Comparison of ENCODE assay signal across 19 cellular contexts in genomic region chr7:128059143-128059975, GRCh38. TPM values are rescaled to one million over a fixed set of nuclear protein-coding genes. Genes with fewer than 3 reads are reported as not detected.
DNase-seq lines count a peak whose midpoint lies in the region; ATAC-seq, FAIRE-seq and TF ChIP-seq lines count a peak whose summit lies in the region.
"Had no signal": no experiment of that assay in that cellular context is flagged by ENCODE, and none has a peak within 500 bp of the region (broad histone marks: within the 10 kb centered on the region; RNA-seq: fewer than 3 reads in every experiment).

No MANE protein-coding gene starts in this region.

- H3K4me3 Mint-ChIP-seq in CD4-positive, alpha-beta memory T cell: peak overlapping the region in 7 of 8 donors; percentile 28 to 84 (median 59)
- H3K4me3 Mint-ChIP-seq in activated CD8-positive, alpha-beta T cell treated with anti-CD3 and anti-CD28 coated beads, Interleukin-2, amount 10 ng/mL, durations not matched to agents 7 days and 5 days: peak overlapping the region; percentile 49
- H3K4me3 Mint-ChIP-seq in endothelial cell (ENCODE audit: unreplicated experiment): no peak overlapping the region
- H3K4me3 Mint-ChIP-seq: B cell, mesothelial cell of epicardium had no signal

- DNase-seq in AG10803 (ENCODE audit: low read depth) (peak; percentile 43), endothelial cell (ENCODE audit: low spot score) (no peak), D721Med (ENCODE audit: insufficient read length, low spot score) (no peak), breast epithelium (ENCODE audit: low spot score in 2 of 2) (no peak)
- peak in 4 of 5 donors; percentile 49 to 52 (median 50) for DNase-seq in CD4-positive, alpha-beta memory T cell
- peak; percentile 58 for DNase-seq in activated CD8-positive, alpha-beta T cell treated with anti-CD3 and anti-CD28 coated beads, Interleukin-2, amount 10 ng/mL, durations not matched to agents 7 days and 5 days
- DNase-seq: dermis blood vessel endothelial cell; HCEC 1CT; heart right ventricle; IMR-90; kidney; NCI-H1105 treated with DMSO at 0.1 percent for 48 hours; NCI-H2227 treated with DMSO at 0.1 percent for 48 hours; SJCRH30; stimulated activated CD4-positive, alpha-beta T cell treated with anti-CD3 and anti-CD28 coated beads, Interleukin-4, amount 100 ng/mL, for 4 hours had no signal

- POLR2A ChIA-PET in CD4-positive, alpha-beta memory T cell (lab: Charles Lee; ENCODE audit: partially characterized antibody): interaction anchor here (0.7 to 1.6 kb wide), 4 partner anchors 11 to 76 kb away, joined by 3 to 7 read pairs (median 4); no protein-coding TSS in a partner anchor
- POLR2A ChIA-PET in activated CD8-positive, alpha-beta T cell treated with anti-CD3 and anti-CD28 coated beads, Interleukin-2, amount 10 ng/mL, durations not matched to agents 7 days and 5 days (lab: Charles Lee): interaction anchor here (1.0 kb wide), 1 partner anchor 667 kb away, joined by 4 read pairs; the partner anchor contains the start of gene ZNF800

- H3K27me3 Mint-ChIP-seq in CD4-positive, alpha-beta memory T cell: no peaks in the 10 kb centered on the region
- no peaks in the 10 kb centered on the region for H3K27me3 Mint-ChIP-seq in activated CD8-positive, alpha-beta T cell treated with anti-CD3 and anti-CD28 coated beads, Interleukin-2, amount 10 ng/mL, durations not matched to agents 7 days and 5 days (ENCODE audit: low read depth)
- H3K27me3 Mint-ChIP-seq in endothelial cell (ENCODE audit: unreplicated experiment): peaks cover 18% of the 10 kb centered on the region
- H3K27me3 Mint-ChIP-seq: B cell had no signal

- H3K27me3 ChIP-seq in CD4-positive, alpha-beta memory T cell (ENCODE audit: insufficient read depth, low read length): no peaks in the 10 kb centered on the region
- H3K27me3 ChIP-seq in breast epithelium: no peaks in the 10 kb centered on the region
- H3K27me3 ChIP-seq: esophagus muscularis mucosa, heart right ventricle, SJCRH30 had no signal

- peaks cover 38% of the 10 kb centered on the region for H3K4me1 ChIP-seq in CD4-positive, alpha-beta memory T cell (ENCODE audit: insufficient read depth, low read length)
- no peaks in the 10 kb centered on the region for H3K4me1 ChIP-seq in breast epithelium
- H3K4me1 ChIP-seq: SJCRH30 had no signal

- H3K36me3 Mint-ChIP-seq in CD4-positive, alpha-beta memory T cell: peaks cover 3 to 5% of the 10 kb centered on the region in 2 donors
- peaks cover 11% of the 10 kb centered on the region for H3K36me3 Mint-ChIP-seq in activated CD8-positive, alpha-beta T cell treated with anti-CD3 and anti-CD28 coated beads, Interleukin-2, amount 10 ng/mL, durations not matched to agents 7 days and 5 days (ENCODE audit: low read depth)
- H3K36me3 Mint-ChIP-seq in endothelial cell (ENCODE audit: low read depth, unreplicated experiment): peaks cover 20% of the 10 kb centered on the region
- H3K36me3 Mint-ChIP-seq: mesothelial cell of epicardium had no signal

- H3K9me3 ChIP-seq in CD4-positive, alpha-beta memory T cell (ENCODE audit: control insufficient read depth in 1 of 2, low read length in 2 of 2): no peaks in the 10 kb centered on the region
- H3K9me3 ChIP-seq in breast epithelium: no peaks in the 10 kb centered on the region
- H3K9me3 ChIP-seq: esophagus muscularis mucosa, heart right ventricle, SJCRH30 had no signal

- no peaks in the 10 kb centered on the region for H3K36me3 ChIP-seq in CD4-positive, alpha-beta memory T cell (ENCODE audit: insufficient read depth, low read length)
- H3K36me3 ChIP-seq in breast epithelium: no peaks in the 10 kb centered on the region
- H3K36me3 ChIP-seq: SJCRH30 had no signal

- TF ChIP-seq CTCF in AG10803 (conservative IDR thresholded peaks at IDR 0.05; ENCODE audit: low read length) (no peak), endothelial cell (IDR thresholded peaks at IDR 0.05; ENCODE audit: unreplicated experiment) (no peak), D721Med (IDR thresholded peaks at IDR 0.05; ENCODE audit: insufficient read depth, missing control alignments) (no peak), breast epithelium (IDR thresholded peaks at IDR 0.05) (no peak)

- peaks cover 37 to 65% (median 46%) of the 10 kb centered on the region in 4 donors for H3K4me1 Mint-ChIP-seq in CD4-positive, alpha-beta memory T cell
- H3K4me1 Mint-ChIP-seq in activated CD8-positive, alpha-beta T cell treated with anti-CD3 and anti-CD28 coated beads, Interleukin-2, amount 10 ng/mL, durations not matched to agents 7 days and 5 days (ENCODE audit: low read depth): peaks cover 48% of the 10 kb centered on the region
- H3K4me1 Mint-ChIP-seq in endothelial cell (ENCODE audit: unreplicated experiment): peaks cover 49% of the 10 kb centered on the region

- peak overlapping the region; percentile 14 for H3K27ac ChIP-seq in CD4-positive, alpha-beta memory T cell (ENCODE audit: low read depth, low read length)
- no peak overlapping the region for H3K27ac ChIP-seq in breast epithelium
- H3K27ac ChIP-seq: esophagus muscularis mucosa, heart right ventricle, SJCRH30 had no signal

- peak overlapping the region; percentile 17 to 94 (median 58) for H3K27ac Mint-ChIP-seq in CD4-positive, alpha-beta memory T cell
- H3K27ac Mint-ChIP-seq in activated CD8-positive, alpha-beta T cell treated with anti-CD3 and anti-CD28 coated beads, Interleukin-2, amount 10 ng/mL, durations not matched to agents 7 days and 5 days: peak overlapping the region; percentile 89
- peak overlapping the region; percentile 5 for H3K27ac Mint-ChIP-seq in endothelial cell (ENCODE audit: unreplicated experiment)
- H3K27ac Mint-ChIP-seq: B cell, mesothelial cell of epicardium had no signal

- no peak for FAIRE-seq in D721Med (lab: Jason Lieb, UNC)
- FAIRE-seq: kidney had no signal

- no peak overlapping the region for H3K4me3 ChIP-seq in AG10803 (ENCODE audit: low read length)
- H3K4me3 ChIP-seq in CD4-positive, alpha-beta memory T cell (ENCODE audit: low read length in 2 of 2): no peak overlapping the region
- no peak overlapping the region for H3K4me3 ChIP-seq in breast epithelium
- H3K4me3 ChIP-seq: esophagus muscularis mucosa, heart right ventricle, SJCRH30 had no signal

- ATAC-seq in activated CD8-positive, alpha-beta T cell treated with anti-CD3 and anti-CD28 coated beads, Interleukin-2, amount 10 ng/mL, durations not matched to agents 7 days and 5 days: peak; percentile 86
- ATAC-seq in HG02571 (IDR thresholded peaks at IDR 0.05; ENCODE audit: unreplicated experiment): no peak

- CTCF ChIA-PET in CD4-positive, alpha-beta memory T cell (lab: Charles Lee; ENCODE audit: partially characterized antibody): interaction anchor here (1.1 to 1.7 kb wide), 3 partner anchors 24 to 351 kb away, joined by 3 to 4 read pairs (median 4); no protein-coding TSS in a partner anchor
- CTCF ChIA-PET in activated CD8-positive, alpha-beta T cell treated with anti-CD3 and anti-CD28 coated beads, Interleukin-2, amount 10 ng/mL, durations not matched to agents 7 days and 5 days (lab: Charles Lee): interaction anchor here (0.5 to 2.1 kb wide), 7 partner anchors 14 to 474 kb away, joined by 3 to 5 read pairs (median 4); partner anchors contain the start of genes GCC1 and LRRC4

- TF ChIP-seq POLR2A in breast epithelium (IDR thresholded peaks at IDR 0.05): no peak

- intact Hi-C loops in CD4-positive, alpha-beta memory T cell (cut with micrococcal nuclease): loop anchor here (1.0 kb wide), 2 partner anchors 23 to 49 kb away; no protein-coding TSS in a partner anchor
- intact Hi-C loops in breast epithelium (cut with DNase I; ENCODE audit: low total_unique reads): no loop called here

- no peaks in the 10 kb centered on the region for H3K9me3 Mint-ChIP-seq in CD4-positive, alpha-beta memory T cell
- no peaks in the 10 kb centered on the region for H3K9me3 Mint-ChIP-seq in activated CD8-positive, alpha-beta T cell treated with anti-CD3 and anti-CD28 coated beads, Interleukin-2, amount 10 ng/mL, durations not matched to agents 7 days and 5 days (ENCODE audit: insufficient read depth)
- no peaks in the 10 kb centered on the region for H3K9me3 Mint-ChIP-seq in endothelial cell (ENCODE audit: unreplicated experiment)
- H3K9me3 Mint-ChIP-seq: mesothelial cell of epicardium had no signal

RNA-seq across cellular contexts. Expression of gene LRRC4, which starts 28.1 kb away (rescaled TPM):
- not detected for total RNA-seq in CD4-positive, alpha-beta memory T cell
- not detected for polyA plus RNA-seq in CD4-positive, alpha-beta memory T cell
- under 1 TPM; 0.24 to 0.50 TPM for total RNA-seq in activated CD8-positive, alpha-beta T cell treated with anti-CD3 and anti-CD28 coated beads, Interleukin-2, amount 10 ng/mL, durations not matched to agents 7 days and 5 days
- total RNA-seq in endothelial cell (ENCODE audit: unreplicated experiment) (297 TPM), breast epithelium (1 to 10 TPM in 2 of 3 donors, under 1 TPM in 1; 0.33 to 3.2 (median 1.6) TPM)

Comparison
In these comparisons a context has a peak if more than half of its experiments do, and no peak if none do; other contexts are left out.
1. DNase-seq: peak in AG10803 (single experiment), CD4-positive, alpha-beta memory T cell (4 of 5) and activated CD8-positive, alpha-beta T cell treated with anti-CD3 and anti-CD28 coated beads, Interleukin-2, amount 10 ng/mL, durations not matched to agents 7 days and 5 days (single experiment); none in endothelial cell (single experiment), D721Med (single experiment) and breast epithelium (0 of 2).
2. H3K27ac Mint-ChIP-seq: peak in every context shown above with its lines; median percentile 89 in activated CD8-positive, alpha-beta T cell treated with anti-CD3 and anti-CD28 coated beads, Interleukin-2, amount 10 ng/mL, durations not matched to agents 7 days and 5 days; 58 in CD4-positive, alpha-beta memory T cell; 5 in endothelial cell.
3. RNA of gene LRRC4, which starts 28.1 kb away (total RNA-seq): 297 TPM in endothelial cell (single experiment); 0.33 to 3.2 TPM in breast epithelium, 0.24 to 0.50 TPM in activated CD8-positive, alpha-beta T cell treated with anti-CD3 and anti-CD28 coated beads, Interleukin-2, amount 10 ng/mL, durations not matched to agents 7 days and 5 days and not detected in CD4-positive, alpha-beta memory T cell; every median in the first group is over 10 times any median in the second.